In the genomic region with DNA sequence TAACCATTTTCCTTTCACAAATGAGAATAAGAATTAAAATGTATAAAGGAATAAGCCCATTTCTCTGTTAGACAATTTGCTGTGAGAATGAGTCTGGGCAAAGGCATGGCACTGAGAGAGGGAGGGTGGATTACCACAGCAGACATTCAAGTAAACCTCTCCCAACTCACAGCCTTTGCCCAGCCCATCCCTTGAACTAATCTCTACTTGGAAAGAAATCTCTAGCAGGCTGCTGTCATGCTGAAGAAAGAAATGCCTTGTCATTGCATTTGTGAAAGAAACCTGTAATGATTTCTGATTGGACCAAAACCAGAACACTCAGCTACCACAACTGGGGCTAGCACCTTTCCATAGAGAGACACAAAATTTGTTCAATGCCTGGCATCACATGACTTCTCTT, we compare ENCODE assay signal across 29 cellular contexts. TPM values are rescaled to one million over a fixed set of nuclear protein-coding genes. Genes with fewer than 3 reads are reported as not detected.
"Had no signal": no experiment of that assay in that cellular context is flagged by ENCODE, and none has a peak within 500 bp of the region (broad histone marks: within the 10 kb centered on the region; RNA-seq: fewer than 3 reads in every experiment).

No MANE protein-coding gene starts in this region.

- H3K4me3 Mint-ChIP-seq: activated CD4-positive, alpha-beta T cell treated with anti-CD3 and anti-CD28 coated beads, Interleukin-2, amount 10 ng/mL, durations not matched to agents 7 days and 5 days; activated CD8-positive, alpha-beta T cell treated with anti-CD3 and anti-CD28 coated beads for 36 hours; activated naive CD8-positive, alpha-beta T cell treated with anti-CD3 and anti-CD28 coated beads, Interleukin-2, amount 50 U/mL, for 24 hours; activated T-helper 1 cell treated with anti-CD3 and anti-CD28 coated beads, Interleukin-12 subunit alpha, Interleukin-12 subunit beta, Interleukin-2, Interleukin-4 antibody, amounts not matched to agents 30 ng/mL and 10 ng/mL and 1 ng/mL, durations not matched to agents 14 hours and 24 hours and 36 hours; brain; central memory CD8-positive, alpha-beta T cell; effector memory CD8-positive, alpha-beta T cell; immature natural killer cell; naive thymus-derived CD8-positive, alpha-beta T cell; neural progenitor cell had no signal

- H3K36me3 Mint-ChIP-seq: brain; immature natural killer cell; naive thymus-derived CD8-positive, alpha-beta T cell; neural progenitor cell had no signal

- H3K27ac ChIP-seq: hepatocyte, left lung, neural progenitor cell, sigmoid colon, spleen, upper lobe of right lung had no signal

- H3K27ac Mint-ChIP-seq: activated CD4-positive, alpha-beta T cell treated with anti-CD3 and anti-CD28 coated beads, Interleukin-2, amount 10 ng/mL, durations not matched to agents 7 days and 5 days; activated CD8-positive, alpha-beta T cell treated with anti-CD3 and anti-CD28 coated beads for 36 hours; activated naive CD8-positive, alpha-beta T cell treated with anti-CD3 and anti-CD28 coated beads, Interleukin-2, amount 50 U/mL, for 24 hours; activated T-helper 1 cell treated with anti-CD3 and anti-CD28 coated beads, Interleukin-12 subunit alpha, Interleukin-12 subunit beta, Interleukin-2, Interleukin-4 antibody, amounts not matched to agents 30 ng/mL and 10 ng/mL and 1 ng/mL, durations not matched to agents 14 hours and 24 hours and 36 hours; brain; effector memory CD8-positive, alpha-beta T cell; immature natural killer cell; naive thymus-derived CD8-positive, alpha-beta T cell; neural progenitor cell; progenitor cell of endocrine pancreas had no signal

- DNase-seq: activated CD4-positive, alpha-beta T cell treated with anti-CD3 and anti-CD28 coated beads, Interleukin-2, amount 10 ng/mL, durations not matched to agents 7 days and 5 days; activated CD8-positive, alpha-beta T cell treated with anti-CD3 and anti-CD28 coated beads for 36 hours; activated gamma-delta T cell; activated naive CD4-positive, alpha-beta T cell treated with anti-CD3 and anti-CD28 coated beads, Interleukin-2, amount 50 U/mL, for 16 hours; activated naive CD8-positive, alpha-beta T cell treated with anti-CD3 and anti-CD28 coated beads, Interleukin-2, amount 50 U/mL, for 24 hours; anterior cingulate cortex; dorsolateral prefrontal cortex; effector memory CD8-positive, alpha-beta T cell; glutamatergic neuron; immature natural killer cell; left lung; naive thymus-derived CD8-positive, alpha-beta T cell; retina; sigmoid colon; spleen; stimulated activated CD4-positive, alpha-beta T cell treated with anti-CD3 and anti-CD28 coated beads, Interleukin-4, amount 100 ng/mL, for 1 hour; stimulated activated naive CD4-positive, alpha-beta T cell; SW 1271; upper lobe of right lung had no signal

- H3K9me3 Mint-ChIP-seq: activated CD8-positive, alpha-beta T cell treated with anti-CD3 and anti-CD28 coated beads for 36 hours; activated naive CD8-positive, alpha-beta T cell treated with anti-CD3 and anti-CD28 coated beads, Interleukin-2, amount 50 U/mL, for 24 hours; central memory CD8-positive, alpha-beta T cell; effector memory CD8-positive, alpha-beta T cell; naive thymus-derived CD8-positive, alpha-beta T cell; neural progenitor cell had no signal

- H3K27me3 Mint-ChIP-seq: brain had no signal

- ATAC-seq: activated CD4-positive, CD25-positive, alpha-beta regulatory T cell treated with anti-CD3 and anti-CD28 coated beads, Interleukin-2, amount 50 U/mL, for 24 hours; activated CD8-positive, alpha-beta T cell treated with anti-CD3 and anti-CD28 coated beads for 36 hours; activated naive CD8-positive, alpha-beta T cell treated with anti-CD3 and anti-CD28 coated beads, Interleukin-2, amount 50 U/mL, for 24 hours; effector memory CD8-positive, alpha-beta T cell; left lung; naive thymus-derived CD8-positive, alpha-beta T cell had no signal

RNA-seq across cellular contexts. Expression of a gene that starts 39.2 kb away (rescaled TPM):
- total RNA-seq: activated CD4-positive, alpha-beta T cell treated with anti-CD3 and anti-CD28 coated beads, Interleukin-2, amount 10 ng/mL, durations not matched to agents 7 days and 5 days; activated CD8-positive, alpha-beta T cell treated with anti-CD3 and anti-CD28 coated beads for 36 hours; activated T-helper 1 cell treated with anti-CD3 and anti-CD28 coated beads, Interleukin-12 subunit alpha, Interleukin-12 subunit beta, Interleukin-2, Interleukin-4 antibody, amounts not matched to agents 30 ng/mL and 10 ng/mL and 1 ng/mL, durations not matched to agents 14 hours and 24 hours and 36 hours; endothelial cell of umbilical vein; naive thymus-derived CD8-positive, alpha-beta T cell; osteocyte; progenitor cell of endocrine pancreas; T-helper 2 cell treated with Interferon-gamma antibody and Interleukin-4, amounts not matched to agents 100 ng/mL and 5 ng/mL, for 36 hours had no signal
